26 cellular contexts compared by ENCODE assay signal in genomic region chr19:32887572-32887971, GRCh38.
"Had no signal": no experiment of that assay in that cellular context is flagged by ENCODE, and none has a peak within 500 bp of the region (broad histone marks: within the 10 kb centered on the region; RNA-seq: fewer than 3 reads in every experiment).

No MANE protein-coding gene starts in this region.

- H3K36me3 ChIP-seq: thyroid gland, transverse colon, upper lobe of right lung, uterus had no signal

- DNase-seq: stimulated activated CD4-positive, alpha-beta T cell treated with anti-CD3 and anti-CD28 coated beads, Interleukin-2, amount 100 ng/mL, for 48 hours; stimulated activated CD4-positive, alpha-beta T cell treated with anti-CD3 and anti-CD28 coated beads, Interleukin-4, amount 100 ng/mL, for 1 hour; stimulated activated CD4-positive, alpha-beta T cell treated with anti-CD3 and anti-CD28 coated beads, Interleukin-4, amount 100 ng/mL, for 24 hours; stimulated activated CD4-positive, alpha-beta T cell treated with anti-CD3 and anti-CD28 coated beads, Interleukin-4, amount 100 ng/mL, for 4 hours; stimulated activated CD8-positive, alpha-beta memory T cell treated with anti-CD3 and anti-CD28 coated beads, Interleukin-4, amount 100 ng/mL, for 48 hours; stimulated activated naive B cell treated with anti-CD40 and anti-IgM and Interleukin-4, amounts not matched to agents 10 μg/mL and 1 μg/mL and 100 μg/mL, for 72 hours; stimulated activated naive CD4-positive, alpha-beta T cell; stimulated activated naive CD4-positive, alpha-beta T cell treated with Interleukin-2 at 50 U/mL for 16 hours; stimulated activated naive CD8-positive, alpha-beta T cell treated with anti-CD3 and anti-CD28 coated beads, Interleukin-15, amount 100 ng/mL, for 72 hours; stimulated activated naive CD8-positive, alpha-beta T cell treated with anti-CD3 and anti-CD28 coated beads, Interleukin-15, Interleukin-2, amounts not matched to agents 100 U/mL and 50 U/mL, for 24 hours; stomach; substantia nigra; testis; thyroid gland; tibial artery; transverse colon; upper lobe of left lung; uterus had no signal

- ATAC-seq: stimulated activated effector memory CD8-positive, alpha-beta T cell treated with anti-CD3 and anti-CD28 coated beads, Interleukin-12 subunit alpha, Interleukin-12 subunit beta, amount 100 ng/mL, for 72 hours; stimulated activated memory B cell treated with anti-CD40 and anti-IgM and Interleukin-4, amounts not matched to agents 10 μg/mL and 1 μg/mL and 100 μg/mL, for 72 hours; stimulated activated naive B cell treated with anti-CD40 and anti-IgM and Interleukin-4, amounts not matched to agents 10 μg/mL and 1 μg/mL and 100 μg/mL, for 72 hours; stimulated activated naive CD8-positive, alpha-beta T cell treated with anti-CD3 and anti-CD28 coated beads, Interleukin-15, amount 100 ng/mL, for 72 hours; stimulated activated naive CD8-positive, alpha-beta T cell treated with anti-CD3 and anti-CD28 coated beads, Interleukin-15, Interleukin-2, amounts not matched to agents 100 U/mL and 50 U/mL, for 24 hours; upper lobe of right lung had no signal

- FAIRE-seq: urothelium cell line had no signal

- H3K27ac ChIP-seq: stomach, suprapubic skin, testis, thoracic aorta, thyroid gland, tibial artery, tibial nerve, transverse colon, upper lobe of left lung, upper lobe of right lung, uterus, vagina had no signal

- H3K9me3 ChIP-seq: testis, thyroid gland had no signal

- H3K4me1 ChIP-seq: stomach, suprapubic skin, testis, thyroid gland, tibial artery, tibial nerve, transverse colon, upper lobe of left lung, upper lobe of right lung, uterus, vagina had no signal

- H3K4me3 ChIP-seq: stomach, suprapubic skin, testis, thoracic aorta, thyroid gland, tibial artery, tibial nerve, transverse colon, upper lobe of left lung, upper lobe of right lung, uterus, vagina had no signal

- H3K27me3 ChIP-seq: stomach, suprapubic skin, testis, thyroid gland, tibial artery, tibial nerve, transverse colon, upper lobe of left lung, upper lobe of right lung, uterus, vagina had no signal
